8 cellular contexts compared by ENCODE assay signal in the genomic region with DNA sequence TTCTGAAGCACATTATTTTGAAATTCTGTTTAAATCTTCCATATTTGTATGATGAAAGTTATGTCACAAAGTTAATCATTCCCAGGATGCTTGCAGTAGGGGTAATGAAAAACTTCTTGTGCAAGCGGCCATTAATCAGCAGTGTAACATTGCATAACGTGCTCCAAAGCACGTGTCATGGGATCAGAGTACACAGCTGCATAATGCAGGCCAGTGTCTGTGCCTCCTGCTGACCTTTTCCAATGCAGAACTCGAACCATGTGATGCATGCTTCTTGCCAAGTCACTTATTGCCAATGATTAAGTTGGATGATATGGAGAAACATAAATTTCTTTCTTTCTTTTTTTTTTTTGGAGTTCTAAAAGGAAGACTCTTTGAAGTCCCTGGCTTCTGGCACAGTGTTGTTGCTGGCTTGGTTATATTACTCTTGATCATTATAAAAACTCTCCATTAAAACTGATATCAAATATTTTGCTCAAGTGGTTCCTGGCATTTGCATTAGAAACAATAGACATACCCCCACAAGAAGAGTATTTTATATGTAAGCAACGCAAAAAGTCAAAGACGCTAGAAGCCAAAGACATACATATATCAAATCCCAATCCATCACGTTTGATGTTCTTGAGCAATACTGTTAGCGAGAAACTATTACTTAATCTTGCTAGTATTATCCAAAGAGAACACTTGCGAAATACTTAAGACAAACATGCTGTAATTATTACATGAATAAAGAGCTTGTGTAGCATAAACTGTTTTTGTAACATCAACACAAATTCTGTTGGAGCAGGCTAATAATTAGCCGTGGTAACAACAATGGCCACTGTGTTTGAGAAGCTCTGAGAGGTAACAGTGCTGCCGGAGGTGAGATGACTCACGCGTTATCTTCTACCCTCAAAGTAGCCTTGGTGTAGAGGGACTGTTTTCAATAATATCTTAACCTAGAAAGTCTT.
DNase-seq lines count a peak whose midpoint lies in the region; ATAC-seq, FAIRE-seq and TF ChIP-seq lines count a peak whose summit lies in the region.

No MANE protein-coding gene starts in this region.

- no peak overlapping the region for H3T11ph ChIP-seq in H9 (ENCODE audit: low read length)

- H3K23ac ChIP-seq in H9 (ENCODE audit: insufficient read length, low read depth, low read length): no peak overlapping the region

- peaks cover 63 to 72% of the 10 kb centered on the region in 2 donors for H3K4me1 Mint-ChIP-seq in natural killer cell treated with Interleukin-12 subunit alpha and Interleukin-12 subunit beta and Interleukin-15 and Interleukin-18, amount 100 ng/mL, for 72 hours (ENCODE audit: low read depth in 2 of 2)
- H3K4me1 Mint-ChIP-seq in natural killer cell (peaks cover 45 to 52% of the 10 kb centered on the region in 2 donors), H9 (peaks cover 18 to 25% of the 10 kb centered on the region in 2 experiments)

- no peaks in the 10 kb centered on the region for H3K27me3 Mint-ChIP-seq in natural killer cell treated with Interleukin-12 subunit alpha and Interleukin-12 subunit beta and Interleukin-15 and Interleukin-18, amount 100 ng/mL, for 72 hours
- H3K27me3 Mint-ChIP-seq in natural killer cell (ENCODE audit: low read depth in 2 of 2) (no peaks in the 10 kb centered on the region), H9 (ENCODE audit: low read depth) (peaks cover 35% of the 10 kb centered on the region)

- H3K27ac Mint-ChIP-seq in natural killer cell treated with Interleukin-12 subunit alpha and Interleukin-12 subunit beta and Interleukin-15 and Interleukin-18, amount 100 ng/mL, for 72 hours: peak overlapping the region; percentile 51 to 96
- H3K27ac Mint-ChIP-seq in natural killer cell: peak overlapping the region in 1 of 2 donors; percentile 33
- no peak overlapping the region for H3K27ac Mint-ChIP-seq in H9

- H3K9me1 ChIP-seq in keratinocyte (ENCODE audit: control insufficient read depth, extremely low read depth, insufficient read depth, low read length): no peaks in the 10 kb centered on the region

- H3K79me2 ChIP-seq in keratinocyte (ENCODE audit: control insufficient read depth, insufficient read depth, low read length) (no peaks in the 10 kb centered on the region), H9 (ENCODE audit: insufficient read depth, low read length) (no peaks in the 10 kb centered on the region)

- H4K20me1 ChIP-seq in keratinocyte (ENCODE audit: control insufficient read depth, extremely low read depth, insufficient read depth, low read length) (no peaks in the 10 kb centered on the region), H9 (ENCODE audit: control insufficient read depth, insufficient read depth, insufficient read length) (no peaks in the 10 kb centered on the region)

- H4K91ac ChIP-seq in H9 (ENCODE audit: insufficient read length, low read depth, low read length): no peak overlapping the region

- no peak overlapping the region for H3K9ac ChIP-seq in keratinocyte (ENCODE audit: control insufficient read depth, extremely low read depth, insufficient read depth, low read length)
- peak overlapping the region in 2 of 5 donors; percentile 21 to 69 for H3K9ac ChIP-seq in subcutaneous abdominal adipose tissue (ENCODE audit: low read length in 5 of 5)
- no peak overlapping the region for H3K9ac ChIP-seq in H9 (ENCODE audit: extremely low read depth, insufficient read length, low read length)

- H3K4me3 Mint-ChIP-seq in natural killer cell treated with Interleukin-12 subunit alpha and Interleukin-12 subunit beta and Interleukin-15 and Interleukin-18, amount 100 ng/mL, for 72 hours: peak overlapping the region; percentile 46
- H3K4me3 Mint-ChIP-seq in natural killer cell (no peak overlapping the region), H9 (no peak overlapping the region)

- H4K5ac ChIP-seq in H9 (ENCODE audit: insufficient read length, low read depth, low read length): no peak overlapping the region

- TF ChIP-seq CTCF in natural killer cell (IDR thresholded peaks at IDR 0.05) (no peak), ascending aorta (IDR thresholded peaks at IDR 0.05) (no peak), keratinocyte (optimal IDR thresholded peaks at IDR 0.05 in 1 of 3, IDR thresholded peaks at IDR 0.05 in 1 of 3, conservative IDR thresholded peaks at IDR 0.05 in 1 of 3; ENCODE audit: extremely low read depth in 1 of 3, insufficient read depth in 2 of 3, low read length in 3 of 3) (no peak), H9 (conservative IDR thresholded peaks at IDR 0.05) (no peak), GM20000 (IDR thresholded peaks at IDR 0.05; ENCODE audit: extremely low read depth, missing control alignments) (no peak)

- H3K79me1 ChIP-seq in H9 (ENCODE audit: insufficient read depth, low read depth, low read length, poor library complexity, severe bottlenecking): no peaks in the 10 kb centered on the region

- H2AK5ac ChIP-seq in H9 (ENCODE audit: insufficient read length, low read length): no peak overlapping the region

- peaks cover 0 to 8% of the 10 kb centered on the region in 2 donors for H3K9me3 ChIP-seq in ascending aorta
- H3K9me3 ChIP-seq in keratinocyte (ENCODE audit: control insufficient read depth, low read depth, low read length): no peaks in the 10 kb centered on the region
- H3K9me3 ChIP-seq in subcutaneous abdominal adipose tissue (ENCODE audit: control insufficient read depth in 5 of 5, low read length in 5 of 5): peaks cover 0 to 6% (median 1%) of the 10 kb centered on the region in 5 donors
- no peaks in the 10 kb centered on the region for H3K9me3 ChIP-seq in H9 (ENCODE audit: control insufficient read depth, low read depth, low read length)

- H3K4me2 ChIP-seq in keratinocyte (ENCODE audit: control insufficient read depth, extremely low read depth, insufficient read depth, low read depth, low read length) (peak overlapping the region; percentile 31), H9 (ENCODE audit: insufficient read depth, insufficient read length, low read length) (no peak overlapping the region)

- H2BK5ac ChIP-seq in H9 (ENCODE audit: insufficient read length, low read length): no peak overlapping the region

- H3K27me3 ChIP-seq in ascending aorta: no peaks in the 10 kb centered on the region
- peaks cover 4% of the 10 kb centered on the region for H3K27me3 ChIP-seq in keratinocyte (ENCODE audit: control insufficient read depth, extremely low read depth, insufficient read depth, low read length)
- no peaks in the 10 kb centered on the region for H3K27me3 ChIP-seq in subcutaneous abdominal adipose tissue (ENCODE audit: control insufficient read depth in 5 of 5, insufficient read depth in 4 of 5, low read length in 5 of 5)
- peaks cover 4% of the 10 kb centered on the region; the same call in 1 of the 2 replicates for H3K27me3 ChIP-seq in H9 (ENCODE audit: insufficient read depth, low read length)

- FAIRE-seq in keratinocyte (lab: Jason Lieb, UNC): peak; percentile 83

- no peak for ATAC-seq in natural killer cell treated with Interleukin-12 subunit alpha and Interleukin-12 subunit beta and Interleukin-15 and Interleukin-18, amount 100 ng/mL, for 72 hours
- ATAC-seq in natural killer cell: no peak
- no peak for ATAC-seq in GM18498 (IDR thresholded peaks at IDR 0.05; ENCODE audit: unreplicated experiment)

- intact Hi-C loops in natural killer cell (cut with micrococcal nuclease) (no loop called here), ascending aorta (cut with DNase I) (no loop called here)

- H2BK120ac ChIP-seq in H9 (ENCODE audit: low read depth, low read length, poor library complexity, severe bottlenecking): no peak overlapping the region

- peaks cover 7% of the 10 kb centered on the region for H3K9me3 Mint-ChIP-seq in natural killer cell treated with Interleukin-12 subunit alpha and Interleukin-12 subunit beta and Interleukin-15 and Interleukin-18, amount 100 ng/mL, for 72 hours
- H3K9me3 Mint-ChIP-seq in natural killer cell: peaks cover 0 to 2% of the 10 kb centered on the region in 2 donors
- H3K9me3 Mint-ChIP-seq in H9: peaks cover 13 to 18% of the 10 kb centered on the region in 2 experiments; a peak in 4 of 5 replicates

- no peak overlapping the region for H3K56ac ChIP-seq in H9 (ENCODE audit: insufficient read length, low read depth, low read length)

- DNase-seq in natural killer cell treated with Interleukin-12 subunit alpha and Interleukin-12 subunit beta and Interleukin-15 and Interleukin-18, amount 100 ng/mL, for 72 hours (ENCODE audit: low spot score): no peak
- DNase-seq in natural killer cell: no peak
- peak in 1 of 2 donors; percentile 91 for DNase-seq in ascending aorta (ENCODE audit: low spot score in 2 of 2)
- peak; percentile 82 for DNase-seq in keratinocyte (ENCODE audit: low read depth, low spot score)
- no peak for DNase-seq in H9
- DNase-seq in GM20000 (ENCODE audit: low spot score): no peak

- H3K4ac ChIP-seq in H9 (ENCODE audit: low read depth, low read length): no peak overlapping the region

- no peak overlapping the region for H2BK12ac ChIP-seq in H9 (ENCODE audit: insufficient read length, low read depth, low read length)

- no CpG with 5 or more reads among the region's 13 CpGs for WGBS in H9 (ENCODE audit: extremely low coverage, insufficient read length, low lambda C conversion rate)

- H2BK15ac ChIP-seq in H9 (ENCODE audit: low read depth, low read length): no peak overlapping the region

- H4K8ac ChIP-seq in H9 (replicated peaks; ENCODE audit: insufficient read length, low read depth, low read length): no peak overlapping the region

- H3K14ac ChIP-seq in H9 (ENCODE audit: insufficient read depth, low read length): no peak overlapping the region

- no peaks in the 10 kb centered on the region for H3K23me2 ChIP-seq in H9 (ENCODE audit: insufficient read length, low read depth, low read length, poor library complexity, severe bottlenecking)

- peaks cover 0 to 14% of the 10 kb centered on the region in 2 donors for H3K4me1 ChIP-seq in ascending aorta
- H3K4me1 ChIP-seq in keratinocyte (ENCODE audit: control insufficient read depth, extremely low read depth, insufficient read depth, low read length): peaks cover 36% of the 10 kb centered on the region
- H3K4me1 ChIP-seq in subcutaneous abdominal adipose tissue (ENCODE audit: control insufficient read depth in 5 of 5, insufficient read depth in 5 of 5, low read length in 5 of 5): peaks cover 12 to 58% (median 51%) of the 10 kb centered on the region in 5 donors
- H3K4me1 ChIP-seq in H9 (ENCODE audit: insufficient read depth, low read length): peaks cover 5% of the 10 kb centered on the region; the same call in 1 of the 2 replicates

- H3K36me3 ChIP-seq in ascending aorta (no peaks in the 10 kb centered on the region), keratinocyte (ENCODE audit: control insufficient read depth in 2 of 2, extremely low read depth in 1 of 2, insufficient read depth in 2 of 2, low read length in 2 of 2) (no peaks in the 10 kb centered on the region), subcutaneous abdominal adipose tissue (ENCODE audit: control insufficient read depth in 5 of 5, insufficient read depth in 5 of 5, low read length in 5 of 5) (no peaks in the 10 kb centered on the region)

- peaks cover 32% of the 10 kb centered on the region for H3K36me3 Mint-ChIP-seq in natural killer cell treated with Interleukin-12 subunit alpha and Interleukin-12 subunit beta and Interleukin-15 and Interleukin-18, amount 100 ng/mL, for 72 hours
- peaks cover 10% of the 10 kb centered on the region for H3K36me3 Mint-ChIP-seq in natural killer cell
- peaks cover 4 to 13% (median 8%) of the 10 kb centered on the region in 3 experiments; a peak in 4 of 7 replicates for H3K36me3 Mint-ChIP-seq in H9 (ENCODE audit: insufficient read depth in 1 of 3, low read depth in 3 of 3)

- peak overlapping the region; percentile 24 to 46 for H3K27ac ChIP-seq in ascending aorta
- peak overlapping the region; percentile 61 for H3K27ac ChIP-seq in keratinocyte (ENCODE audit: control insufficient read depth, insufficient read depth, low read length)
- H3K27ac ChIP-seq in subcutaneous abdominal adipose tissue (ENCODE audit: low read depth, low read length): peak overlapping the region; percentile 100
- no peak overlapping the region for H3K27ac ChIP-seq in H9 (ENCODE audit: insufficient read length, low read depth, low read length)

- dilution Hi-C loops in keratinocyte (cut with MboI; ENCODE audit: extremely low pct_ligation_motif_present, low sequenced_read_pairs): no loop called here

- no peak overlapping the region for H2AFZ ChIP-seq in keratinocyte (ENCODE audit: control insufficient read depth, low read length)
- H2AFZ ChIP-seq in H9 (ENCODE audit: low read length): no peak overlapping the region

- no peak overlapping the region for H3K18ac ChIP-seq in H9 (ENCODE audit: insufficient read length, low read depth, low read length)

- H3K4me3 ChIP-seq in ascending aorta (no peak overlapping the region), keratinocyte (ENCODE audit: control insufficient read depth in 2 of 3, extremely low read depth in 1 of 3, insufficient read depth in 2 of 3, low read depth in 1 of 3, low read length in 3 of 3) (no peak overlapping the region), subcutaneous abdominal adipose tissue (ENCODE audit: low read depth in 1 of 5, low read length in 5 of 5) (no peak overlapping the region)

- H2BK20ac ChIP-seq in H9 (ENCODE audit: low read depth, low read length, poor library complexity, severe bottlenecking): no peak overlapping the region

Comparison
In these comparisons a context has a peak if more than half of its experiments do, and no peak if none do; other contexts are left out.
1. H3K27ac Mint-ChIP-seq: peak in natural killer cell treated with Interleukin-12 subunit alpha and Interleukin-12 subunit beta and Interleukin-15 and Interleukin-18, amount 100 ng/mL, for 72 hours (2 of 2); none in H9 (0 of 3).